In genomic region chr11:47716692-47717091, GRCh38 we compare ENCODE assay signal across 11 cellular contexts. TPM values are rescaled to one million over a fixed set of nuclear protein-coding genes. Genes with fewer than 3 reads are reported as not detected.
DNase-seq lines count a peak whose midpoint lies in the region; ATAC-seq, FAIRE-seq and TF ChIP-seq lines count a peak whose summit lies in the region.
"Had no signal": no experiment of that assay in that cellular context is flagged by ENCODE, and none has a peak within 500 bp of the region (broad histone marks: within the 10 kb centered on the region; RNA-seq: fewer than 3 reads in every experiment).

No MANE protein-coding gene starts in this region.

- H3K4me3 Mint-ChIP-seq in natural killer cell, result no peak overlapping the region
- H3K4me3 Mint-ChIP-seq in natural killer cell treated with Interleukin-12 subunit alpha and Interleukin-12 subunit beta and Interleukin-15 and Interleukin-18, amount 100 ng/mL, for 72 hours, result no peak overlapping the region

- H3K36me3 Mint-ChIP-seq in natural killer cell, result no peaks in the 10 kb centered on the region
- H3K36me3 Mint-ChIP-seq in natural killer cell treated with Interleukin-12 subunit alpha and Interleukin-12 subunit beta and Interleukin-15 and Interleukin-18, amount 100 ng/mL, for 72 hours, result peaks cover 12% of the 10 kb centered on the region

- DNase-seq in natural killer cell (no peak), OCI-M1 (lab: John Stamatoyannopoulos, UW) (peak; percentile 25), bronchial epithelial cell (ENCODE audit: low read depth) (peak; percentile 15), amniotic stem cell (lab: John Stamatoyannopoulos, UW) (no peak)
- DNase-seq in natural killer cell treated with Interleukin-12 subunit alpha and Interleukin-12 subunit beta and Interleukin-15 and Interleukin-18, amount 100 ng/mL, for 72 hours (ENCODE audit: low spot score), result no peak
- DNase-seq: activated CD4-positive, alpha-beta T cell treated with anti-CD3 and anti-CD28 coated beads, Interleukin-2, amount 50 U/mL, for 4 hours; SK-N-SH had no signal

- H3K9me3 Mint-ChIP-seq in natural killer cell, result no peaks in the 10 kb centered on the region
- H3K9me3 Mint-ChIP-seq in natural killer cell treated with Interleukin-12 subunit alpha and Interleukin-12 subunit beta and Interleukin-15 and Interleukin-18, amount 100 ng/mL, for 72 hours, result no peaks in the 10 kb centered on the region

- H3K4me3 ChIP-seq in bronchial epithelial cell (ENCODE audit: low read depth, low read length), result no peak overlapping the region
- H3K4me3 ChIP-seq: BLaER1 treated with 17β-estradiol and CSF1 and Interleukin-3, amounts not matched to agents 10 nM and 100 nM had no signal

- intact Hi-C loops in natural killer cell (cut with micrococcal nuclease), result loop anchor here (5.0 kb wide), 1 partner anchor 74 kb away; the partner anchor contains the start of gene MTCH2

- peaks cover 8% of the 10 kb centered on the region for H3K36me3 ChIP-seq in bronchial epithelial cell (ENCODE audit: control insufficient read depth, insufficient read depth, low read length)

- H3K27me3 ChIP-seq in bronchial epithelial cell (ENCODE audit: control insufficient read depth, insufficient read depth, low read length), result no peaks in the 10 kb centered on the region
- H3K27me3 ChIP-seq: BLaER1 treated with 17β-estradiol and CSF1 and Interleukin-3, amounts not matched to agents 10 nM and 100 nM had no signal

- ATAC-seq in natural killer cell (no peak), GM21723 (IDR thresholded peaks at IDR 0.05; ENCODE audit: unreplicated experiment) (no peak), HG02642 (IDR thresholded peaks at IDR 0.05; ENCODE audit: poor library complexity, unreplicated experiment) (no peak), GM21423 (IDR thresholded peaks at IDR 0.05; ENCODE audit: unreplicated experiment) (no peak)
- no peak for ATAC-seq in natural killer cell treated with Interleukin-12 subunit alpha and Interleukin-12 subunit beta and Interleukin-15 and Interleukin-18, amount 100 ng/mL, for 72 hours

- FAIRE-seq in bronchial epithelial cell (lab: Jason Lieb, UNC), result no peak

- peak overlapping the region; percentile 70 to 92 for H3K27ac Mint-ChIP-seq in natural killer cell
- peak overlapping the region in 1 of 2 donors; percentile 55 for H3K27ac Mint-ChIP-seq in natural killer cell treated with Interleukin-12 subunit alpha and Interleukin-12 subunit beta and Interleukin-15 and Interleukin-18, amount 100 ng/mL, for 72 hours

- no peaks in the 10 kb centered on the region for H3K27me3 Mint-ChIP-seq in natural killer cell (ENCODE audit: low read depth in 2 of 2)
- no peaks in the 10 kb centered on the region for H3K27me3 Mint-ChIP-seq in natural killer cell treated with Interleukin-12 subunit alpha and Interleukin-12 subunit beta and Interleukin-15 and Interleukin-18, amount 100 ng/mL, for 72 hours

- TF ChIP-seq CTCF in natural killer cell (IDR thresholded peaks at IDR 0.05), result no peak
- TF ChIP-seq CTCF in bronchial epithelial cell (IDR thresholded peaks at IDR 0.05; ENCODE audit: insufficient read depth, low read length, severe bottlenecking), result no peak

- H3K4me1 Mint-ChIP-seq in natural killer cell, result peaks cover 17 to 20% of the 10 kb centered on the region in 2 donors
- peaks cover 14 to 17% of the 10 kb centered on the region in 2 donors for H3K4me1 Mint-ChIP-seq in natural killer cell treated with Interleukin-12 subunit alpha and Interleukin-12 subunit beta and Interleukin-15 and Interleukin-18, amount 100 ng/mL, for 72 hours (ENCODE audit: low read depth in 2 of 2)

RNA-seq across cellular contexts. Expression of gene AGBL2, which starts 1.5 kb away (rescaled TPM):
- 1 to 10 TPM; 6.1 to 8.5 (median 8.2) TPM for total RNA-seq in natural killer cell
- 1 to 10 TPM; 2.4 to 2.7 TPM for total RNA-seq in natural killer cell treated with Interleukin-12 subunit alpha and Interleukin-12 subunit beta and Interleukin-15 and Interleukin-18, amount 100 ng/mL, for 72 hours
- 0.38 and 1.1 TPM in 2 replicates for total RNA-seq in bronchial epithelial cell

RNA-seq across cellular contexts. Expression of gene FNBP4, which starts 50.4 kb away (rescaled TPM):
- 100 to 1,000 TPM; 205 to 252 (median 214) TPM for total RNA-seq in natural killer cell
- 100 to 1,000 TPM; 137 to 246 TPM for total RNA-seq in natural killer cell treated with Interleukin-12 subunit alpha and Interleukin-12 subunit beta and Interleukin-15 and Interleukin-18, amount 100 ng/mL, for 72 hours
- total RNA-seq in bronchial epithelial cell, result 65.3 and 67.2 TPM in 2 replicates

Comparison
In these comparisons a context has a peak if more than half of its experiments do, and no peak if none do; other contexts are left out.
1. DNase-seq: peak in OCI-M1 (single experiment) and bronchial epithelial cell (single experiment); none in natural killer cell (single experiment), natural killer cell treated with Interleukin-12 subunit alpha and Interleukin-12 subunit beta and Interleukin-15 and Interleukin-18, amount 100 ng/mL, for 72 hours (single experiment) and amniotic stem cell (single experiment).